Comparison of ENCODE assay signal across 20 cellular contexts in the genomic region with DNA sequence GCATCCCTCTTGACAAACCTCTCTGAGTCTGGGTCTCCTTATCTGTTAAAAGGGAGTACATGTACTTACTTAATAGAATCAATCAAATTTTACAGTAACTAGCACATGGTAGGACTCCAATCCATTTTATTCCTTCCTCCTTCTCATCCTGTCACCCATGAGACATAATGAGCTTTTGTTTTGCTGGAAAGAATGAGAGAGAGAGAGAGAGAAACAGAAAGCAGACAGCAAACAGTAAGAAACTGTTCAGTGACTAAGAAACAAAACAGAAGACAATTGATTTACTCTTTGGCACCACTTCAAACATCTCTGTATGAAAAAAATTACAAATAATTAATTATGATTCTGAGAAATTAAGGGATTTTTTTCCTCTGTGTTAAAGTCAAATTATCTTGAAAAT.
DNase-seq lines count a peak whose midpoint lies in the region; ATAC-seq, FAIRE-seq and TF ChIP-seq lines count a peak whose summit lies in the region.
"Had no signal": no experiment of that assay in that cellular context is flagged by ENCODE, and none has a peak within 500 bp of the region (broad histone marks: within the 10 kb centered on the region; RNA-seq: fewer than 3 reads in every experiment).

No MANE protein-coding gene starts in this region.

- H4K20me1 ChIP-seq in GM23338 (replicated peaks; ENCODE audit: insufficient read depth), result no peaks in the 10 kb centered on the region

- H3K4me1 ChIP-seq in GM23338 (ENCODE audit: insufficient read depth), result no peaks in the 10 kb centered on the region
- no peaks in the 10 kb centered on the region for H3K4me1 ChIP-seq in small intestine (ENCODE audit: control insufficient read depth in 2 of 2, insufficient read depth in 1 of 2, low read depth in 1 of 2, low read length in 1 of 2)

- H3K36me3 ChIP-seq in GM23338 (ENCODE audit: insufficient read depth) (no peaks in the 10 kb centered on the region), small intestine (ENCODE audit: control insufficient read depth in 2 of 2, insufficient read depth in 2 of 2, low read length in 2 of 2) (no peaks in the 10 kb centered on the region)
- H3K36me3 ChIP-seq: MG63 had no signal

- H3K27ac ChIP-seq in GM23338 (ENCODE audit: low read depth), result no peak overlapping the region
- H3K27ac ChIP-seq in small intestine (ENCODE audit: low read depth in 1 of 2, low read length in 1 of 2), result no peak overlapping the region
- H3K27ac ChIP-seq: C4-2B, SK-N-MC had no signal

- DNase-seq in GM23338 (ENCODE audit: low spot score) (no peak), SK-MEL-5 (ENCODE audit: low read depth, low spot score) (peak; percentile 70), small intestine (peak; percentile 14), CD1c-positive myeloid dendritic cell (ENCODE audit: extremely low spot score) (no peak)
- DNase-seq in stimulated activated CD4-positive, alpha-beta T cell treated with anti-CD3 and anti-CD28 coated beads, Interleukin-4, amount 100 ng/mL, for 1 hour, result no peak
- DNase-seq: GF-D8, IMR-90, MG63, NCI-H1048, NCI-H1436 treated with DMSO at 0.1 percent for 48 hours, NCI-H2029, NCI-H2171, NCI-H446, NCI-H526 treated with DMSO at 0.1 percent for 48 hours, OCI-M1, Right ventricle myocardium superior had no signal

- no peaks in the 10 kb centered on the region for H3K36me3 Mint-ChIP-seq in GM23338 (ENCODE audit: low read depth)

- H3K4me2 ChIP-seq in GM23338, result no peak overlapping the region

- in situ Hi-C loops in SK-MEL-5 (cut with HindIII; ENCODE audit: low pct_unique_long_range_greater_than_20kb, low sequenced_read_pairs), result no loop called here

- no peaks in the 10 kb centered on the region for H3K27me3 Mint-ChIP-seq in GM23338 (ENCODE audit: insufficient read depth, low read depth, poor library complexity)

- H3F3A ChIP-seq in GM23338 (replicated peaks; ENCODE audit: low read depth), result no peaks in the 10 kb centered on the region

- H3K9me3 ChIP-seq in small intestine (ENCODE audit: control insufficient read depth, low read depth), result no peaks in the 10 kb centered on the region
- H3K9me3 ChIP-seq: MG63 had no signal

- FAIRE-seq in islet of Langerhans (lab: Jason Lieb, UNC) (peak; percentile 75), small intestine (lab: Jason Lieb, UNC) (no peak)

- no peak overlapping the region for H3K27ac Mint-ChIP-seq in GM23338

- no peaks in the 10 kb centered on the region for H3K4me1 Mint-ChIP-seq in GM23338

- no peaks in the 10 kb centered on the region for H3K27me3 ChIP-seq in GM23338 (ENCODE audit: insufficient read depth)
- H3K27me3 ChIP-seq in small intestine (ENCODE audit: control insufficient read depth in 2 of 2, insufficient read depth in 2 of 2, low read length in 2 of 2), result no peaks in the 10 kb centered on the region
- H3K27me3 ChIP-seq: MG63 had no signal

- H3K9me3 Mint-ChIP-seq in GM23338, result no peaks in the 10 kb centered on the region

- no peak for TF ChIP-seq CTCF in GM23338 (conservative IDR thresholded peaks at IDR 0.05; ENCODE audit: low read depth in 2 of 2)

- H2AFZ ChIP-seq in GM23338, result peak overlapping the region; percentile 88; the same call in 1 of the 2 replicates

- H3K4me3 Mint-ChIP-seq in GM23338, result no peak overlapping the region

- no peak for ATAC-seq in GM23338
- ATAC-seq in GM18519 (IDR thresholded peaks at IDR 0.05; ENCODE audit: low FRiP score, unreplicated experiment), result no peak

- H3K79me2 ChIP-seq in GM23338 (replicated peaks; ENCODE audit: insufficient read depth), result no peaks in the 10 kb centered on the region

- no peak overlapping the region for H3K4me3 ChIP-seq in GM23338
- no peak overlapping the region for H3K4me3 ChIP-seq in small intestine (ENCODE audit: low read depth in 1 of 2, low read length in 2 of 2)
- H3K4me3 ChIP-seq: MG63, SK-N-MC had no signal

- peaks cover 2% of the 10 kb centered on the region; the same call in 1 of the 2 replicates for H3K9me2 ChIP-seq in GM23338 (ENCODE audit: insufficient read depth)

TF ChIP-seq in GM23338, 12 proteins besides CTCF, POLR2A, EP300 and RAD21 (continues in another document):
- TF ChIP-seq STAT1 (IDR thresholded peaks at IDR 0.05; ENCODE audit: unreplicated experiment) (no peak), ZNF114 (CRISPR knock-in tag; IDR thresholded peaks at IDR 0.05) (no peak), EZH2phosphoT487 (IDR thresholded peaks at IDR 0.05; ENCODE audit: unreplicated experiment) (no peak), POLR2AphosphoS5 (IDR thresholded peaks at IDR 0.05; ENCODE audit: low read depth) (no peak), ZNF331 (CRISPR knock-in tag; IDR thresholded peaks at IDR 0.05; ENCODE audit: low read depth) (no peak), NANOG (IDR thresholded peaks at IDR 0.05; ENCODE audit: borderline replicate concordance) (no peak), EZH2 (IDR thresholded peaks at IDR 0.05; ENCODE audit: low read depth, unreplicated experiment) (no peak)
- TF ChIP-seq, protein P1, sequence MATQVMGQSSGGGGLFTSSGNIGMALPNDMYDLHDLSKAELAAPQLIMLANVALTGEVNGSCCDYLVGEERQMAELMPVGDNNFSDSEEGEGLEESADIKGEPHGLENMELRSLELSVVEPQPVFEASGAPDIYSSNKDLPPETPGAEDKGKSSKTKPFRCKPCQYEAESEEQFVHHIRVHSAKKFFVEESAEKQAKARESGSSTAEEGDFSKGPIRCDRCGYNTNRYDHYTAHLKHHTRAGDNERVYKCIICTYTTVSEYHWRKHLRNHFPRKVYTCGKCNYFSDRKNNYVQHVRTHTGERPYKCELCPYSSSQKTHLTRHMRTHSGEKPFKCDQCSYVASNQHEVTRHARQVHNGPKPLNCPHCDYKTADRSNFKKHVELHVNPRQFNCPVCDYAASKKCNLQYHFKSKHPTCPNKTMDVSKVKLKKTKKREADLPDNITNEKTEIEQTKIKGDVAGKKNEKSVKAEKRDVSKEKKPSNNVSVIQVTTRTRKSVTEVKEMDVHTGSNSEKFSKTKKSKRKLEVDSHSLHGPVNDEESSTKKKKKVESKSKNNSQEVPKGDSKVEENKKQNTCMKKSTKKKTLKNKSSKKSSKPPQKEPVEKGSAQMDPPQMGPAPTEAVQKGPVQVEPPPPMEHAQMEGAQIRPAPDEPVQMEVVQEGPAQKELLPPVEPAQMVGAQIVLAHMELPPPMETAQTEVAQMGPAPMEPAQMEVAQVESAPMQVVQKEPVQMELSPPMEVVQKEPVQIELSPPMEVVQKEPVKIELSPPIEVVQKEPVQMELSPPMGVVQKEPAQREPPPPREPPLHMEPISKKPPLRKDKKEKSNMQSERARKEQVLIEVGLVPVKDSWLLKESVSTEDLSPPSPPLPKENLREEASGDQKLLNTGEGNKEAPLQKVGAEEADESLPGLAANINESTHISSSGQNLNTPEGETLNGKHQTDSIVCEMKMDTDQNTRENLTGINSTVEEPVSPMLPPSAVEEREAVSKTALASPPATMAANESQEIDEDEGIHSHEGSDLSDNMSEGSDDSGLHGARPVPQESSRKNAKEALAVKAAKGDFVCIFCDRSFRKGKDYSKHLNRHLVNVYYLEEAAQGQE (IDR thresholded peaks at IDR 0.05; ENCODE audit: unreplicated experiment), result no peak
- TF ChIP-seq, protein P2, sequence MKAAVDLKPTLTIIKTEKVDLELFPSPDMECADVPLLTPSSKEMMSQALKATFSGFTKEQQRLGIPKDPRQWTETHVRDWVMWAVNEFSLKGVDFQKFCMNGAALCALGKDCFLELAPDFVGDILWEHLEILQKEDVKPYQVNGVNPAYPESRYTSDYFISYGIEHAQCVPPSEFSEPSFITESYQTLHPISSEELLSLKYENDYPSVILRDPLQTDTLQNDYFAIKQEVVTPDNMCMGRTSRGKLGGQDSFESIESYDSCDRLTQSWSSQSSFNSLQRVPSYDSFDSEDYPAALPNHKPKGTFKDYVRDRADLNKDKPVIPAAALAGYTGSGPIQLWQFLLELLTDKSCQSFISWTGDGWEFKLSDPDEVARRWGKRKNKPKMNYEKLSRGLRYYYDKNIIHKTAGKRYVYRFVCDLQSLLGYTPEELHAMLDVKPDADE (IDR thresholded peaks at IDR 0.05), result no peak

Comparison
In these comparisons a context has a peak if more than half of its experiments do, and no peak if none do; other contexts are left out.
1. DNase-seq: peak in SK-MEL-5 (single experiment) and small intestine (single experiment); none in GM23338 (single experiment), stimulated activated CD4-positive, alpha-beta T cell treated with anti-CD3 and anti-CD28 coated beads, Interleukin-4, amount 100 ng/mL, for 1 hour (single experiment) and CD1c-positive myeloid dendritic cell (single experiment).